14 cellular contexts compared by ENCODE assay signal in genomic region chr9:89802809-89803355, GRCh38.
DNase-seq lines count a peak whose midpoint lies in the region; ATAC-seq and TF ChIP-seq lines count a peak whose summit lies in the region.
"Had no signal": no experiment of that assay in that cellular context is flagged by ENCODE, and none has a peak within 500 bp of the region (broad histone marks: within the 10 kb centered on the region; RNA-seq: fewer than 3 reads in every experiment).

No MANE protein-coding gene starts in this region.

- H3K27ac Mint-ChIP-seq in chondrocyte (ENCODE audit: unreplicated experiment): peak overlapping the region; percentile 90
- no peak overlapping the region for H3K27ac Mint-ChIP-seq in naive thymus-derived CD4-positive, alpha-beta T cell
- H3K27ac Mint-ChIP-seq: activated naive CD8-positive, alpha-beta T cell had no signal

- intact Hi-C loops in lower lobe of right lung (cut with DNase I): no loop called here
- intact Hi-C loops in uterus (cut with DNase I; ENCODE audit: low total_unique reads): no loop called here
- intact Hi-C loops in naive thymus-derived CD4-positive, alpha-beta T cell (cut with micrococcal nuclease): no loop called here

- H3K4me3 ChIP-seq in lower lobe of right lung: no peak overlapping the region
- no peak overlapping the region for H3K4me3 ChIP-seq in uterus
- H3K4me3 ChIP-seq in naive thymus-derived CD4-positive, alpha-beta T cell (ENCODE audit: low read length): no peak overlapping the region
- H3K4me3 ChIP-seq: A549 had no signal

- peak; percentile 28 for DNase-seq in activated CD8-positive, alpha-beta memory T cell treated with anti-CD3 and anti-CD28 coated beads, Interleukin-2, amount 50 U/mL, for 48 hours
- DNase-seq in activated CD8-positive, alpha-beta memory T cell treated with anti-CD3 and anti-CD28 coated beads, Interleukin-2, amount 50 U/mL, for 4 hours: no peak
- DNase-seq in chondrocyte (ENCODE audit: low spot score): no peak
- DNase-seq in lower lobe of right lung: peak; percentile 45
- peak; percentile 29 to 54 for DNase-seq in uterus
- DNase-seq in naive thymus-derived CD4-positive, alpha-beta T cell: no peak
- DNase-seq: Calu3, H7, NCI-H446 treated with DMSO at 0.1 percent for 48 hours had no signal

- POLR2A ChIA-PET in naive thymus-derived CD4-positive, alpha-beta T cell (lab: Charles Lee): no interaction called here

- peak overlapping the region; percentile 11 for H3K4me3 Mint-ChIP-seq in chondrocyte (ENCODE audit: unreplicated experiment)
- H3K4me3 Mint-ChIP-seq in naive thymus-derived CD4-positive, alpha-beta T cell: no peak overlapping the region
- H3K4me3 Mint-ChIP-seq: activated naive CD8-positive, alpha-beta T cell had no signal

- H3K36me3 ChIP-seq in lower lobe of right lung (no peaks in the 10 kb centered on the region), uterus (no peaks in the 10 kb centered on the region)
- H3K36me3 ChIP-seq in naive thymus-derived CD4-positive, alpha-beta T cell (ENCODE audit: control insufficient read depth in 2 of 3, insufficient read depth in 3 of 3, low read length in 3 of 3): no peaks in the 10 kb centered on the region

- H3K27ac ChIP-seq in lower lobe of right lung: no peak overlapping the region
- H3K27ac ChIP-seq in uterus: no peak overlapping the region
- H3K27ac ChIP-seq in naive thymus-derived CD4-positive, alpha-beta T cell (ENCODE audit: low read depth, low read length): no peak overlapping the region
- H3K27ac ChIP-seq: A549, RWPE1 had no signal

- TF ChIP-seq CTCF in chondrocyte (IDR thresholded peaks at IDR 0.05) (no peak), lower lobe of right lung (IDR thresholded peaks at IDR 0.05) (no peak), uterus (IDR thresholded peaks at IDR 0.05) (no peak)

- H3K4me1 ChIP-seq in lower lobe of right lung (peaks cover 14% of the 10 kb centered on the region), uterus (peaks cover 0 to 5% of the 10 kb centered on the region in 2 donors)
- no peaks in the 10 kb centered on the region for H3K4me1 ChIP-seq in naive thymus-derived CD4-positive, alpha-beta T cell (ENCODE audit: control insufficient read depth in 2 of 2, insufficient read depth in 2 of 2, low read length in 2 of 2)
- H3K4me1 ChIP-seq: A549 had no signal

- H3K9me3 ChIP-seq in lower lobe of right lung (no peaks in the 10 kb centered on the region), uterus (no peaks in the 10 kb centered on the region)
- H3K9me3 ChIP-seq in naive thymus-derived CD4-positive, alpha-beta T cell (ENCODE audit: control insufficient read depth in 2 of 3, low read length in 3 of 3): no peaks in the 10 kb centered on the region
- H3K9me3 ChIP-seq: A549 had no signal

- ATAC-seq in lower lobe of right lung: peak; percentile 23 to 41
- no peak for ATAC-seq in GM21619 (IDR thresholded peaks at IDR 0.05; ENCODE audit: unreplicated experiment)
- no peak for ATAC-seq in activated CD4-positive, CD25-positive, alpha-beta regulatory T cell treated with anti-CD3 and anti-CD28 coated beads, Interleukin-2, amount 50 U/mL, for 24 hours
- no peak for ATAC-seq in naive thymus-derived CD4-positive, alpha-beta T cell
- ATAC-seq: A549 had no signal

- no peaks in the 10 kb centered on the region for H3K9me3 Mint-ChIP-seq in chondrocyte (ENCODE audit: low read depth)
- H3K9me3 Mint-ChIP-seq in naive thymus-derived CD4-positive, alpha-beta T cell: no peaks in the 10 kb centered on the region

- H3K27me3 ChIP-seq in lower lobe of right lung (ENCODE audit: low read depth): no peaks in the 10 kb centered on the region
- H3K27me3 ChIP-seq in uterus: no peaks in the 10 kb centered on the region
- no peaks in the 10 kb centered on the region for H3K27me3 ChIP-seq in naive thymus-derived CD4-positive, alpha-beta T cell (ENCODE audit: control insufficient read depth in 2 of 2, insufficient read depth in 2 of 2, low read length in 2 of 2)

- no peaks in the 10 kb centered on the region for H3K36me3 Mint-ChIP-seq in chondrocyte (ENCODE audit: low read depth)
- peaks cover 0 to 3% (median 0%) of the 10 kb centered on the region in 5 donors for H3K36me3 Mint-ChIP-seq in naive thymus-derived CD4-positive, alpha-beta T cell
- H3K36me3 Mint-ChIP-seq: activated naive CD8-positive, alpha-beta T cell had no signal

- CTCF ChIA-PET in naive thymus-derived CD4-positive, alpha-beta T cell (lab: Charles Lee): no interaction called here

- H3K4me1 Mint-ChIP-seq in chondrocyte (ENCODE audit: low read depth): peaks cover 48% of the 10 kb centered on the region
- H3K4me1 Mint-ChIP-seq in naive thymus-derived CD4-positive, alpha-beta T cell: peaks cover 0 to 15% (median 0%) of the 10 kb centered on the region in 7 donors

- H3K27me3 Mint-ChIP-seq in chondrocyte (ENCODE audit: low read depth): no peaks in the 10 kb centered on the region
- H3K27me3 Mint-ChIP-seq in naive thymus-derived CD4-positive, alpha-beta T cell: peaks cover 0 to 18% (median 5%) of the 10 kb centered on the region in 5 donors

- TF ChIP-seq POLR2A in uterus (IDR thresholded peaks at IDR 0.05): no peak

Comparison
In these comparisons a context has a peak if more than half of its experiments do, and no peak if none do; other contexts are left out.
1. DNase-seq: peak in activated CD8-positive, alpha-beta memory T cell treated with anti-CD3 and anti-CD28 coated beads, Interleukin-2, amount 50 U/mL, for 48 hours (single experiment), lower lobe of right lung (single experiment) and uterus (2 of 2); none in activated CD8-positive, alpha-beta memory T cell treated with anti-CD3 and anti-CD28 coated beads, Interleukin-2, amount 50 U/mL, for 4 hours (single experiment), chondrocyte (single experiment) and naive thymus-derived CD4-positive, alpha-beta T cell (0 of 9).
2. ATAC-seq: peak in lower lobe of right lung (2 of 2); none in GM21619 (single experiment), activated CD4-positive, CD25-positive, alpha-beta regulatory T cell treated with anti-CD3 and anti-CD28 coated beads, Interleukin-2, amount 50 U/mL, for 24 hours (0 of 2) and naive thymus-derived CD4-positive, alpha-beta T cell (single experiment).